Comparison of ENCODE assay signal across 10 cellular contexts in genomic region chr17:76267051-76267576, GRCh38. TPM values are rescaled to one million over a fixed set of nuclear protein-coding genes. Genes with fewer than 3 reads are reported as not detected.
DNase-seq lines count a peak whose midpoint lies in the region; ATAC-seq and TF ChIP-seq lines count a peak whose summit lies in the region.
"Had no signal": no experiment of that assay in that cellular context is flagged by ENCODE, and none has a peak within 500 bp of the region (broad histone marks: within the 10 kb centered on the region; RNA-seq: fewer than 3 reads in every experiment).

No MANE protein-coding gene starts in this region.

- intact Hi-C loops in sciatic nerve (cut with DNase I) = no loop called here

- H3K27ac Mint-ChIP-seq in activated naive CD8-positive, alpha-beta T cell treated with anti-CD3 and anti-CD28 coated beads for 36 hours = peak overlapping the region; percentile 100

- no peak for TF ChIP-seq CTCF in thoracic aorta (IDR thresholded peaks at IDR 0.05)

- H3K4me1 Mint-ChIP-seq in activated naive CD8-positive, alpha-beta T cell treated with anti-CD3 and anti-CD28 coated beads for 36 hours = peaks cover 51% of the 10 kb centered on the region

- no peaks in the 10 kb centered on the region for H3K9me3 Mint-ChIP-seq in activated naive CD8-positive, alpha-beta T cell treated with anti-CD3 and anti-CD28 coated beads for 36 hours

- ATAC-seq in thoracic aorta (ENCODE audit: insufficient number of reproducible peaks, low FRiP score, low read depth) (no peak), HG03175 (IDR thresholded peaks at IDR 0.05; ENCODE audit: unreplicated experiment) (no peak), GM21515 (IDR thresholded peaks at IDR 0.05; ENCODE audit: unreplicated experiment) (no peak), sciatic nerve (no peak)

- H3K27me3 ChIP-seq in layer of hippocampus (ENCODE audit: control insufficient read depth, insufficient read depth, low read length) (no peaks in the 10 kb centered on the region), thoracic aorta (replicated peaks; ENCODE audit: insufficient read depth) (no peaks in the 10 kb centered on the region)

- peak; percentile 64 for DNase-seq in activated CD8-positive, alpha-beta memory T cell treated with anti-CD3 and anti-CD28 coated beads for 24 hours
- DNase-seq in activated CD8-positive, alpha-beta memory T cell treated with anti-CD3 and anti-CD28 coated beads, Interleukin-2, amount 50 U/mL, for 48 hours = no peak
- no peak for DNase-seq in activated naive CD8-positive, alpha-beta T cell treated with anti-CD3 and anti-CD28 coated beads for 36 hours
- no peak for DNase-seq in thoracic aorta (ENCODE audit: low spot score)
- no peak for DNase-seq in sciatic nerve (ENCODE audit: low spot score)
- DNase-seq: aorta, COR-L47 had no signal

- peak overlapping the region; percentile 95 for H3K4me3 Mint-ChIP-seq in activated naive CD8-positive, alpha-beta T cell treated with anti-CD3 and anti-CD28 coated beads for 36 hours

- peaks cover 38 to 56% of the 10 kb centered on the region in 2 donors for H3K4me1 ChIP-seq in thoracic aorta (ENCODE audit: control insufficient read depth in 1 of 2, low read depth in 2 of 2)

- H3K4me3 ChIP-seq in thoracic aorta = peak overlapping the region; percentile 97

- peaks cover 4% of the 10 kb centered on the region for H3K36me3 ChIP-seq in thoracic aorta

- H3K36me3 Mint-ChIP-seq in activated naive CD8-positive, alpha-beta T cell treated with anti-CD3 and anti-CD28 coated beads for 36 hours = peaks cover 52% of the 10 kb centered on the region

- peak overlapping the region; percentile 74 for H3K27ac ChIP-seq in layer of hippocampus (ENCODE audit: low read depth, low read length)
- H3K27ac ChIP-seq in thoracic aorta = peak overlapping the region in 1 of 2 donors; percentile 91

- peaks cover 5% of the 10 kb centered on the region for H3K27me3 Mint-ChIP-seq in activated naive CD8-positive, alpha-beta T cell treated with anti-CD3 and anti-CD28 coated beads for 36 hours

- H3K9me3 ChIP-seq in thoracic aorta = no peaks in the 10 kb centered on the region

RNA-seq across cellular contexts. Expression of gene UBALD2, which starts 2.0 kb away (rescaled TPM):
- 100 to 1,000 TPM; 262 to 268 TPM for total RNA-seq in activated naive CD8-positive, alpha-beta T cell treated with anti-CD3 and anti-CD28 coated beads for 36 hours
- total RNA-seq in thoracic aorta (10 to 100 TPM in 1 of 2 donors, 1 to 10 TPM in 1; 9.9 to 14.9 TPM), sciatic nerve (38.4 TPM)

RNA-seq across cellular contexts. Expression of gene RNF157, which starts 26.8 kb away (rescaled TPM):
- total RNA-seq in activated naive CD8-positive, alpha-beta T cell treated with anti-CD3 and anti-CD28 coated beads for 36 hours = 10 to 100 TPM; 30.4 to 34.7 TPM
- 1 to 10 TPM in 1 of 2 donors, under 1 TPM in 1; 0.41 to 1.9 TPM for total RNA-seq in thoracic aorta
- 15.8 TPM for total RNA-seq in sciatic nerve

RNA-seq across cellular contexts. Expression of gene QRICH2, which starts 41.0 kb away (rescaled TPM):
- 1 to 10 TPM in 1 of 2 experiments, under 1 TPM in 1; 0.87 to 1.6 TPM for total RNA-seq in activated naive CD8-positive, alpha-beta T cell treated with anti-CD3 and anti-CD28 coated beads for 36 hours
- total RNA-seq in thoracic aorta = 1 to 10 TPM; 6.1 to 6.9 TPM
- total RNA-seq in sciatic nerve = 4.1 TPM
